In genomic region chr10:29957887-29958330, GRCh38 we compare ENCODE assay signal across 12 cellular contexts.
A peak's percentile ranks its signal among the peaks of the same experiment; 100 is the strongest.
DNase-seq lines count a peak whose midpoint lies in the region; ATAC-seq, FAIRE-seq and TF ChIP-seq lines count a peak whose summit lies in the region.
"Had no signal": no experiment of that assay in that cellular context is flagged by ENCODE, and none has a peak within 500 bp of the region (broad histone marks: within the 10 kb centered on the region; RNA-seq: fewer than 3 reads in every experiment).

No MANE protein-coding gene starts in this region.

- intact Hi-C loops in ascending aorta (cut with DNase I): no loop called here
- intact Hi-C loops in activated CD8-positive, alpha-beta T cell treated with anti-CD3 and anti-CD28 coated beads for 36 hours (cut with micrococcal nuclease): no loop called here
- intact Hi-C loops in stomach (cut with DNase I; ENCODE audit: low total_unique reads): no loop called here

- POLR2A ChIA-PET in activated CD8-positive, alpha-beta T cell treated with anti-CD3 and anti-CD28 coated beads for 36 hours (lab: Charles Lee): no interaction called here

- TF ChIP-seq EP300 in stomach (IDR thresholded peaks at IDR 0.05): no peak

- H3K36me3 ChIP-seq in ascending aorta (no peaks in the 10 kb centered on the region), thoracic aorta (no peaks in the 10 kb centered on the region), stomach (no peaks in the 10 kb centered on the region)

- DNase-seq in HTR-8/SVneo (ENCODE audit: insufficient read length, low spot score) (peak; percentile 43), ascending aorta (ENCODE audit: low spot score in 2 of 2) (peak in 1 of 2 donors; percentile 93), iris pigment epithelial cell (ENCODE audit: low read depth) (peak; percentile 79), thoracic aorta (ENCODE audit: low spot score) (peak; percentile 51), AG08396 (ENCODE audit: low spot score) (no peak), stomach (no peak)
- no peak for DNase-seq in activated CD8-positive, alpha-beta T cell treated with anti-CD3 and anti-CD28 coated beads for 36 hours
- DNase-seq: NCI-H1105, SHP77 had no signal

- no peaks in the 10 kb centered on the region for H3K9me3 Mint-ChIP-seq in activated T-helper 17 cell treated with anti-CD3 and anti-CD28 coated beads, Interleukin-2, amount 50 U/mL, for 72 hours
- no peaks in the 10 kb centered on the region for H3K9me3 Mint-ChIP-seq in activated CD8-positive, alpha-beta T cell treated with anti-CD3 and anti-CD28 coated beads for 36 hours

- H3K27me3 Mint-ChIP-seq in activated T-helper 17 cell treated with anti-CD3 and anti-CD28 coated beads, Interleukin-2, amount 50 U/mL, for 72 hours: peaks cover 6% of the 10 kb centered on the region
- no peaks in the 10 kb centered on the region for H3K27me3 Mint-ChIP-seq in activated CD8-positive, alpha-beta T cell treated with anti-CD3 and anti-CD28 coated beads for 36 hours

- H3K9me3 ChIP-seq in ascending aorta (no peaks in the 10 kb centered on the region), thoracic aorta (no peaks in the 10 kb centered on the region), stomach (no peaks in the 10 kb centered on the region)

- no peak for TF ChIP-seq CTCF in ascending aorta (IDR thresholded peaks at IDR 0.05)
- TF ChIP-seq CTCF in thoracic aorta (IDR thresholded peaks at IDR 0.05): no peak
- TF ChIP-seq CTCF in activated CD8-positive, alpha-beta T cell treated with anti-CD3 and anti-CD28 coated beads for 36 hours (IDR thresholded peaks at IDR 0.05): no peak
- no peak for TF ChIP-seq CTCF in stomach (IDR thresholded peaks at IDR 0.05)

- CTCF ChIA-PET in activated CD8-positive, alpha-beta T cell treated with anti-CD3 and anti-CD28 coated beads for 36 hours (lab: Charles Lee): no interaction called here

- no peak overlapping the region for H3K27ac Mint-ChIP-seq in activated T-helper 17 cell treated with anti-CD3 and anti-CD28 coated beads, Interleukin-2, amount 50 U/mL, for 72 hours
- H3K27ac Mint-ChIP-seq in activated CD8-positive, alpha-beta T cell treated with anti-CD3 and anti-CD28 coated beads for 36 hours: no peak overlapping the region

- no peak for TF ChIP-seq POLR2A in stomach (IDR thresholded peaks at IDR 0.05)

- peaks cover 3 to 32% of the 10 kb centered on the region in 2 donors for H3K4me1 ChIP-seq in ascending aorta
- peaks cover 25 to 50% of the 10 kb centered on the region in 2 donors for H3K4me1 ChIP-seq in thoracic aorta (ENCODE audit: control insufficient read depth in 1 of 2, low read depth in 2 of 2)
- H3K4me1 ChIP-seq in stomach: no peaks in the 10 kb centered on the region

- peak; percentile 23 for FAIRE-seq in HTR-8/SVneo (lab: Jason Lieb, UNC)
- FAIRE-seq: islet of Langerhans had no signal

- H3K27me3 ChIP-seq in ascending aorta: no peaks in the 10 kb centered on the region
- H3K27me3 ChIP-seq in thoracic aorta (replicated peaks; ENCODE audit: insufficient read depth): no peaks in the 10 kb centered on the region
- no peaks in the 10 kb centered on the region for H3K27me3 ChIP-seq in stomach

- WGBS in stomach, 5 donors: 26 to 51% (median 39%) methylated on average over 4 of the region's 4 CpGs

- no peak overlapping the region for H3K4me3 Mint-ChIP-seq in activated T-helper 17 cell treated with anti-CD3 and anti-CD28 coated beads, Interleukin-2, amount 50 U/mL, for 72 hours
- no peak overlapping the region for H3K4me3 Mint-ChIP-seq in activated CD8-positive, alpha-beta T cell treated with anti-CD3 and anti-CD28 coated beads for 36 hours

- H3K36me3 Mint-ChIP-seq in activated T-helper 17 cell treated with anti-CD3 and anti-CD28 coated beads, Interleukin-2, amount 50 U/mL, for 72 hours (ENCODE audit: low read depth): no peaks in the 10 kb centered on the region
- H3K36me3 Mint-ChIP-seq in activated CD8-positive, alpha-beta T cell treated with anti-CD3 and anti-CD28 coated beads for 36 hours (ENCODE audit: low read depth): no peaks in the 10 kb centered on the region

- H3K27ac ChIP-seq in ascending aorta (peak overlapping the region; percentile 60 to 75), thoracic aorta (peak overlapping the region; percentile 62 to 68), stomach (peak overlapping the region in 2 of 5 donors; percentile 5 to 37)

- no peak for ATAC-seq in thoracic aorta (ENCODE audit: insufficient number of reproducible peaks, low FRiP score, low read depth)
- ATAC-seq in activated T-helper 17 cell treated with anti-CD3 and anti-CD28 coated beads, Interleukin-2, amount 50 U/mL, for 72 hours (replicated peaks): no peak
- ATAC-seq in activated CD8-positive, alpha-beta T cell treated with anti-CD3 and anti-CD28 coated beads for 36 hours: no peak

- H3K4me1 Mint-ChIP-seq in activated T-helper 17 cell treated with anti-CD3 and anti-CD28 coated beads, Interleukin-2, amount 50 U/mL, for 72 hours: no peaks in the 10 kb centered on the region
- no peaks in the 10 kb centered on the region for H3K4me1 Mint-ChIP-seq in activated CD8-positive, alpha-beta T cell treated with anti-CD3 and anti-CD28 coated beads for 36 hours (ENCODE audit: low read depth)

- H3K4me3 ChIP-seq in ascending aorta: no peak overlapping the region
- no peak overlapping the region for H3K4me3 ChIP-seq in thoracic aorta
- H3K4me3 ChIP-seq in stomach: no peak overlapping the region
- H3K4me3 ChIP-seq: smooth muscle cell had no signal

Comparison
In these comparisons a context has a peak if more than half of its experiments do, and no peak if none do; other contexts are left out.
1. DNase-seq: peak in HTR-8/SVneo (single experiment), iris pigment epithelial cell (single experiment) and thoracic aorta (single experiment); none in AG08396 (single experiment), activated CD8-positive, alpha-beta T cell treated with anti-CD3 and anti-CD28 coated beads for 36 hours (single experiment) and stomach (single experiment).